3 cellular contexts compared by ENCODE assay signal in genomic region chr1:204775546-204775945, GRCh38.
TF ChIP-seq lines count a peak whose summit lies in the region.

No MANE protein-coding gene starts in this region.

TF ChIP-seq in GM23338, 12 proteins besides CTCF, POLR2A, EP300 and RAD21 (continued from another document and continues in another):
- TF ChIP-seq EZH2 (IDR thresholded peaks at IDR 0.05; ENCODE audit: low read depth, unreplicated experiment) (no peak), ETS1 (IDR thresholded peaks at IDR 0.05) (no peak), EZH2phosphoT487 (IDR thresholded peaks at IDR 0.05; ENCODE audit: unreplicated experiment) (no peak), CREB1 (CRISPR knock-in tag; IDR thresholded peaks at IDR 0.05; ENCODE audit: low read depth) (no peak), JUNB (IDR thresholded peaks at IDR 0.05; ENCODE audit: unreplicated experiment) (no peak), REST (IDR thresholded peaks at IDR 0.05; ENCODE audit: unreplicated experiment) (no peak), STAT1 (IDR thresholded peaks at IDR 0.05; ENCODE audit: unreplicated experiment) (no peak)

TF ChIP-seq in HEK293T, 16 proteins besides CTCF, POLR2A, EP300 and RAD21 (continued from another document):
- TF ChIP-seq PKNOX1 (IDR thresholded peaks at IDR 0.05) (0 out of 2 replicates have a peak, but pooled peaks have one; percentile 6), BHLHE40 (IDR thresholded peaks at IDR 0.05; ENCODE audit: borderline replicate concordance) (no peak)

TF ChIP-seq in K562, 482 proteins besides CTCF, POLR2A, EP300 and RAD21 (continued from another document):
- TF ChIP-seq ARID4B (CRISPR knock-in tag; IDR thresholded peaks at IDR 0.05) (no peak), PKNOX1 (IDR thresholded peaks at IDR 0.05) (peak; percentile 65; the same call in 1 of the 2 replicates)
